In the genomic region with DNA sequence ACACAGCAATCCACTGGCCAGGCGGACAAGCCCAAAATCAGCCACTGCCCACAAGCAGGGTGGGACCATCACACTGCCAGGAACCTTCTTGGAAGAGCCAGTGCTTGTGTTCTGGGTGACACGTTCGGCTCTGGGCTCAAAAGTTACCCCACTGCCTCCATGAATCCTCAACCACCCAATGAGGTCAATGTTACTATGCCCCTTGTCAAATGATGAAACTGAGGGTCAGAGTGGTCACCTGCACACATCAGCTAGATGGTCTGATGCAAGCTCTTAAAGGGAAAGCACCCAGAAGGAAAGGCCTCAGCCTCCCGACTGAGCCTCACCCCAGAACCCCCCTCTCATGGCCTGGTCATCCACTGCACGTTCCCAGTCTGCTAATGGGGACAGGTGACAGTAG, we compare ENCODE assay signal across 21 cellular contexts.
A peak's percentile ranks its signal among the peaks of the same experiment; 100 is the strongest.
DNase-seq lines count a peak whose midpoint lies in the region; ATAC-seq, FAIRE-seq and TF ChIP-seq lines count a peak whose summit lies in the region.
"Had no signal": no experiment of that assay in that cellular context is flagged by ENCODE, and none has a peak within 500 bp of the region (broad histone marks: within the 10 kb centered on the region; RNA-seq: fewer than 3 reads in every experiment).

No MANE protein-coding gene starts in this region.

- ATAC-seq in GM23338 = no peak
- ATAC-seq: PC-3, Right ventricle myocardium inferior had no signal

- H3K9me2 ChIP-seq in GM23338 (ENCODE audit: insufficient read depth) = no peaks in the 10 kb centered on the region

- peaks cover 65% of the 10 kb centered on the region for H3K79me2 ChIP-seq in neural progenitor cell (ENCODE audit: low read depth)
- peaks cover 46% of the 10 kb centered on the region for H3K79me2 ChIP-seq in GM23338 (replicated peaks; ENCODE audit: insufficient read depth)

- H3K4me1 ChIP-seq in breast epithelium = peaks cover 16 to 17% of the 10 kb centered on the region in 2 donors
- peaks cover 23% of the 10 kb centered on the region for H3K4me1 ChIP-seq in neural progenitor cell
- H3K4me1 ChIP-seq in GM23338 (ENCODE audit: insufficient read depth) = no peaks in the 10 kb centered on the region

- H3K36me3 Mint-ChIP-seq in MCF 10A (ENCODE audit: insufficient read depth, unreplicated experiment) (no peaks in the 10 kb centered on the region), neural progenitor cell (no peaks in the 10 kb centered on the region), GM23338 (ENCODE audit: low read depth) (no peaks in the 10 kb centered on the region; the same call in 2 of the 3 replicates)
- H3K36me3 Mint-ChIP-seq: CD4-positive, alpha-beta memory T cell had no signal

- H3K27me3 Mint-ChIP-seq in MCF 10A (ENCODE audit: insufficient read depth, unreplicated experiment) = no peaks in the 10 kb centered on the region
- H3K27me3 Mint-ChIP-seq in neural progenitor cell (ENCODE audit: insufficient read depth, low read depth) = peaks cover 4% of the 10 kb centered on the region
- peaks cover 7% of the 10 kb centered on the region for H3K27me3 Mint-ChIP-seq in GM23338 (ENCODE audit: insufficient read depth, low read depth, poor library complexity)
- H3K27me3 Mint-ChIP-seq: CD4-positive, alpha-beta memory T cell had no signal

- H3K4me3 ChIP-seq in breast epithelium = no peak overlapping the region
- H3K4me3 ChIP-seq in neural progenitor cell = no peak overlapping the region
- no peak overlapping the region for H3K4me3 ChIP-seq in GM23338

- CTCF ChIA-PET in MCF 10A (lab: Yijun Ruan, JAX) = interaction anchor here (0.6 to 1.3 kb wide), 3 partner anchors 48 to 116 kb away, joined by 3 read pairs; no protein-coding TSS in a partner anchor

- H3K4me2 ChIP-seq in neural progenitor cell (no peak overlapping the region), GM23338 (no peak overlapping the region)
- H3K4me2 ChIP-seq: KMS-11 had no signal

- H3K9ac ChIP-seq in neural progenitor cell = no peak overlapping the region
- H3K9ac ChIP-seq: KMS-11 had no signal

- FAIRE-seq in H54 (lab: Jason Lieb, UNC) = no peak
- FAIRE-seq: D721Med had no signal

- intact Hi-C loops in MCF 10A (cut with micrococcal nuclease) = no loop called here
- intact Hi-C loops in breast epithelium (cut with DNase I; ENCODE audit: low total_unique reads) = no loop called here

- H3K9me3 ChIP-seq in breast epithelium (no peaks in the 10 kb centered on the region), neural progenitor cell (ENCODE audit: low read depth) (no peaks in the 10 kb centered on the region)
- H3K9me3 ChIP-seq: BE2C had no signal

- H4K20me1 ChIP-seq in neural progenitor cell (ENCODE audit: low read depth) (peaks cover 81% of the 10 kb centered on the region), GM23338 (replicated peaks; ENCODE audit: insufficient read depth) (no peaks in the 10 kb centered on the region)

- H3K9me3 Mint-ChIP-seq in MCF 10A (ENCODE audit: unreplicated experiment) (no peaks in the 10 kb centered on the region), neural progenitor cell (no peaks in the 10 kb centered on the region), GM23338 (no peaks in the 10 kb centered on the region; the same call in 2 of the 3 replicates)
- H3K9me3 Mint-ChIP-seq: CD4-positive, alpha-beta memory T cell had no signal

- no peak for TF ChIP-seq CTCF in MCF 10A (IDR thresholded peaks at IDR 0.05; ENCODE audit: unreplicated experiment)
- TF ChIP-seq CTCF in breast epithelium (IDR thresholded peaks at IDR 0.05) = no peak
- TF ChIP-seq CTCF in neural progenitor cell (IDR thresholded peaks at IDR 0.05) = no peak
- no peak for TF ChIP-seq CTCF in GM23338 (conservative IDR thresholded peaks at IDR 0.05; ENCODE audit: low read depth in 2 of 2)

- H3K27me3 ChIP-seq in breast epithelium = no peaks in the 10 kb centered on the region
- H3K27me3 ChIP-seq in neural progenitor cell = no peaks in the 10 kb centered on the region
- H3K27me3 ChIP-seq in GM23338 (ENCODE audit: insufficient read depth) = no peaks in the 10 kb centered on the region
- H3K27me3 ChIP-seq: BE2C had no signal

- H3F3A ChIP-seq in neural progenitor cell (ENCODE audit: low read depth) (no peaks in the 10 kb centered on the region), GM23338 (replicated peaks; ENCODE audit: low read depth) (no peaks in the 10 kb centered on the region)

- H3K4me1 Mint-ChIP-seq in MCF 10A (ENCODE audit: insufficient read depth, unreplicated experiment) (peaks cover 59% of the 10 kb centered on the region), neural progenitor cell (peaks cover 68% of the 10 kb centered on the region), GM23338 (peaks cover 39% of the 10 kb centered on the region)
- H3K4me1 Mint-ChIP-seq: CD4-positive, alpha-beta memory T cell had no signal

- H3K27ac ChIP-seq in breast epithelium = no peak overlapping the region
- H3K27ac ChIP-seq in epithelial cell of prostate = peak overlapping the region; percentile 97
- H3K27ac ChIP-seq in neural progenitor cell = no peak overlapping the region
- H3K27ac ChIP-seq in GM23338 (ENCODE audit: low read depth) = no peak overlapping the region
- H3K27ac ChIP-seq: 22Rv1, KMS-11 had no signal

- DNase-seq in MCF 10A (ENCODE audit: unreplicated experiment) (no peak), breast epithelium (ENCODE audit: low spot score in 2 of 2) (no peak), epithelial cell of prostate (ENCODE audit: low read depth, low spot score) (no peak), neural progenitor cell (ENCODE audit: low spot score) (no peak), GM23338 (ENCODE audit: low spot score) (no peak), amniotic stem cell (lab: John Stamatoyannopoulos, UW) (no peak), H54 (ENCODE audit: insufficient read length, low spot score) (no peak)
- no peak for DNase-seq in activated CD4-positive, alpha-beta T cell treated with anti-CD3 and anti-CD28 coated beads for 1 hour
- DNase-seq: BE2C; CD4-positive, alpha-beta memory T cell; DMS79; NCI-H1048; NCI-H1436 treated with DMSO at 0.1 percent for 48 hours; NCI-H2081; NCI-H510A; NCI-H82; PC-3 had no signal

- BruUV-seq in MCF 10A (replicated peaks; lab: Mats Ljungman, UMichigan) = no TSS peak

- no peak overlapping the region for H2AFZ ChIP-seq in neural progenitor cell (replicated peaks)
- H2AFZ ChIP-seq in GM23338 = no peak overlapping the region

- POLR2A ChIA-PET in MCF 10A (lab: Yijun Ruan, JAX) = interaction anchor here (1.2 kb wide), 1 partner anchor 114 kb away, joined by 3 read pairs; no protein-coding TSS in a partner anchor

- H3K36me3 ChIP-seq in breast epithelium = no peaks in the 10 kb centered on the region
- no peaks in the 10 kb centered on the region for H3K36me3 ChIP-seq in neural progenitor cell
- H3K36me3 ChIP-seq in GM23338 (ENCODE audit: insufficient read depth) = no peaks in the 10 kb centered on the region
- H3K36me3 ChIP-seq: BE2C had no signal

- H3K27ac Mint-ChIP-seq in MCF 10A (ENCODE audit: low read depth, unreplicated experiment) (peak overlapping the region; percentile 83), neural progenitor cell (peak overlapping the region; percentile 72), GM23338 (no peak overlapping the region)
- H3K27ac Mint-ChIP-seq: CD4-positive, alpha-beta memory T cell had no signal

- TF ChIP-seq POLR2A in breast epithelium (IDR thresholded peaks at IDR 0.05) (no peak), H54 (IDR thresholded peaks at IDR 0.05; ENCODE audit: low read depth, low read length) (no peak)

- H3K4me3 Mint-ChIP-seq in MCF 10A (ENCODE audit: unreplicated experiment) (no peak overlapping the region), neural progenitor cell (no peak overlapping the region), GM23338 (no peak overlapping the region)
- H3K4me3 Mint-ChIP-seq: CD4-positive, alpha-beta memory T cell had no signal

TF ChIP-seq in GM23338, 12 proteins besides CTCF, POLR2A, EP300 and RAD21 (continues in another document):
- TF ChIP-seq CREB1 (CRISPR knock-in tag; IDR thresholded peaks at IDR 0.05; ENCODE audit: low read depth) (no peak), ZNF114 (CRISPR knock-in tag; IDR thresholded peaks at IDR 0.05) (no peak), ETS1 (IDR thresholded peaks at IDR 0.05) (no peak), EZH2phosphoT487 (IDR thresholded peaks at IDR 0.05; ENCODE audit: unreplicated experiment) (no peak), STAT1 (IDR thresholded peaks at IDR 0.05; ENCODE audit: unreplicated experiment) (no peak), NANOG (IDR thresholded peaks at IDR 0.05; ENCODE audit: borderline replicate concordance) (no peak)
- TF ChIP-seq, protein P1, sequence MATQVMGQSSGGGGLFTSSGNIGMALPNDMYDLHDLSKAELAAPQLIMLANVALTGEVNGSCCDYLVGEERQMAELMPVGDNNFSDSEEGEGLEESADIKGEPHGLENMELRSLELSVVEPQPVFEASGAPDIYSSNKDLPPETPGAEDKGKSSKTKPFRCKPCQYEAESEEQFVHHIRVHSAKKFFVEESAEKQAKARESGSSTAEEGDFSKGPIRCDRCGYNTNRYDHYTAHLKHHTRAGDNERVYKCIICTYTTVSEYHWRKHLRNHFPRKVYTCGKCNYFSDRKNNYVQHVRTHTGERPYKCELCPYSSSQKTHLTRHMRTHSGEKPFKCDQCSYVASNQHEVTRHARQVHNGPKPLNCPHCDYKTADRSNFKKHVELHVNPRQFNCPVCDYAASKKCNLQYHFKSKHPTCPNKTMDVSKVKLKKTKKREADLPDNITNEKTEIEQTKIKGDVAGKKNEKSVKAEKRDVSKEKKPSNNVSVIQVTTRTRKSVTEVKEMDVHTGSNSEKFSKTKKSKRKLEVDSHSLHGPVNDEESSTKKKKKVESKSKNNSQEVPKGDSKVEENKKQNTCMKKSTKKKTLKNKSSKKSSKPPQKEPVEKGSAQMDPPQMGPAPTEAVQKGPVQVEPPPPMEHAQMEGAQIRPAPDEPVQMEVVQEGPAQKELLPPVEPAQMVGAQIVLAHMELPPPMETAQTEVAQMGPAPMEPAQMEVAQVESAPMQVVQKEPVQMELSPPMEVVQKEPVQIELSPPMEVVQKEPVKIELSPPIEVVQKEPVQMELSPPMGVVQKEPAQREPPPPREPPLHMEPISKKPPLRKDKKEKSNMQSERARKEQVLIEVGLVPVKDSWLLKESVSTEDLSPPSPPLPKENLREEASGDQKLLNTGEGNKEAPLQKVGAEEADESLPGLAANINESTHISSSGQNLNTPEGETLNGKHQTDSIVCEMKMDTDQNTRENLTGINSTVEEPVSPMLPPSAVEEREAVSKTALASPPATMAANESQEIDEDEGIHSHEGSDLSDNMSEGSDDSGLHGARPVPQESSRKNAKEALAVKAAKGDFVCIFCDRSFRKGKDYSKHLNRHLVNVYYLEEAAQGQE (IDR thresholded peaks at IDR 0.05; ENCODE audit: unreplicated experiment) = no peak
